Comparison of ENCODE assay signal across 20 cellular contexts in the genomic region with DNA sequence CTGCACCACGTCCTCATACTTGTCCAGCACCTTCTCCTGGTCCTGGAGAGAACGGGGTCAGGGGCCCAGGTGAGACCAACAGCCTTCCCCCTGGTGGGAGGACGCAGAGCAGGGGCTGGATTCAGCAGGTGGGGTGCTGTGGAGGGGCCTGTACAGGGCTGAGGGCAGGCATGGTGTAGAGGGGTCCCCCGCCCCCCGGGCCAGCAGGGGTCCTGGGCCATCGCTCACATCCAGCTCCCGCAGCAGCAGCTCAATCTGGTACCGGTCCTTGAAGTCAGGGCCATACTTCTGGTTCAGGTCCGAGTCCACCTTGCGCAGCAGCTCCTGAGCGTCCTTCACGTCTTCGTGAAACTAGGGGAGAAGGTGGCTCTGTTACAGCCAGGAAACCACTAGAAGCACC. TPM values are rescaled to one million over a fixed set of nuclear protein-coding genes. Genes with fewer than 3 reads are reported as not detected.
DNase-seq lines count a peak whose midpoint lies in the region; ATAC-seq and TF ChIP-seq lines count a peak whose summit lies in the region.
"Had no signal": no experiment of that assay in that cellular context is flagged by ENCODE, and none has a peak within 500 bp of the region (broad histone marks: within the 10 kb centered on the region; RNA-seq: fewer than 3 reads in every experiment).

No MANE protein-coding gene starts in this region.

- intact Hi-C loops in Calu3 (cut with micrococcal nuclease; ENCODE audit: unreplicated experiment) (no loop called here), lower lobe of right lung (cut with DNase I) (no loop called here)

- H3K27me3 Mint-ChIP-seq in Calu3 (ENCODE audit: unreplicated experiment): no peaks in the 10 kb centered on the region
- H3K27me3 Mint-ChIP-seq in naive thymus-derived CD8-positive, alpha-beta T cell: peaks cover 0 to 3% (median 0%) of the 10 kb centered on the region in 5 donors
- H3K27me3 Mint-ChIP-seq: CD4-positive, CD25-positive, alpha-beta regulatory T cell had no signal

- H3K36me3 ChIP-seq in H7 (replicated peaks; ENCODE audit: control insufficient read depth, insufficient read depth, low read length): peaks cover 20% of the 10 kb centered on the region
- H3K36me3 ChIP-seq in lower lobe of right lung: peaks cover 89% of the 10 kb centered on the region
- H3K36me3 ChIP-seq: BE2C had no signal

- no peak overlapping the region for H3K27ac ChIP-seq in lower lobe of right lung
- H3K27ac ChIP-seq: BLaER1 had no signal

- BruUV-seq in Calu3 (replicated peaks; lab: Mats Ljungman, UMichigan): no TSS peak

- no peak overlapping the region for H3K4me3 Mint-ChIP-seq in Calu3 (ENCODE audit: low read depth, unreplicated experiment)
- no peak overlapping the region for H3K4me3 Mint-ChIP-seq in naive thymus-derived CD8-positive, alpha-beta T cell
- H3K4me3 Mint-ChIP-seq: CD14-positive monocyte; CD4-positive, alpha-beta memory T cell; CD4-positive, CD25-positive, alpha-beta regulatory T cell; CD8-positive, alpha-beta memory T cell had no signal

- TF ChIP-seq CTCF in Calu3 (IDR thresholded peaks at IDR 0.05; ENCODE audit: unreplicated experiment) (no peak), lower lobe of right lung (IDR thresholded peaks at IDR 0.05) (no peak), omental fat pad (IDR thresholded peaks at IDR 0.05) (no peak)

- POLR2A ChIA-PET in naive thymus-derived CD8-positive, alpha-beta T cell (lab: Charles Lee): no interaction called here

- ATAC-seq in lower lobe of right lung: no peak
- peak; percentile 42 for ATAC-seq in omental fat pad (ENCODE audit: low FRiP score)
- no peak for ATAC-seq in naive thymus-derived CD8-positive, alpha-beta T cell

- peak overlapping the region; percentile 58 for H3K27ac Mint-ChIP-seq in Calu3 (ENCODE audit: unreplicated experiment)
- no peak overlapping the region for H3K27ac Mint-ChIP-seq in naive thymus-derived CD8-positive, alpha-beta T cell
- H3K27ac Mint-ChIP-seq: CD14-positive monocyte; CD4-positive, alpha-beta memory T cell; CD4-positive, CD25-positive, alpha-beta regulatory T cell; CD8-positive, alpha-beta memory T cell had no signal

- H3K9me3 ChIP-seq in lower lobe of right lung: no peaks in the 10 kb centered on the region
- H3K9me3 ChIP-seq: BE2C, BLaER1 had no signal

- H3K27me3 ChIP-seq in H7 (ENCODE audit: control insufficient read depth, insufficient read depth, low read length) (no peaks in the 10 kb centered on the region), lower lobe of right lung (ENCODE audit: low read depth) (no peaks in the 10 kb centered on the region)
- H3K27me3 ChIP-seq: BE2C, BLaER1 had no signal

- DNase-seq in Calu3 (no peak), H7 (peak; percentile 60), lower lobe of right lung (peak; percentile 25), omental fat pad (ENCODE audit: low spot score) (no peak), cerebellar cortex (ENCODE audit: low spot score) (no peak), T1000 (lab: John Stamatoyannopoulos, UW) (no peak), NCI-H82 treated with DMSO at 0.1 percent for 48 hours (lab: John Stamatoyannopoulos, UW; ENCODE audit: unreplicated experiment) (no peak)
- no peak for DNase-seq in naive thymus-derived CD8-positive, alpha-beta T cell
- DNase-seq: 8988T; ACHN; C1 segment of cervical spinal cord; CD4-positive, alpha-beta memory T cell; CD4-positive, CD25-positive, alpha-beta regulatory T cell; CD8-positive, alpha-beta memory T cell; COR-L47; DMS79 treated with DMSO at 0.1 percent for 48 hours; GF-D8 had no signal

- no peaks in the 10 kb centered on the region for H3K4me1 ChIP-seq in lower lobe of right lung
- H3K4me1 ChIP-seq: BE2C had no signal

- no peaks in the 10 kb centered on the region for H3K4me1 Mint-ChIP-seq in Calu3 (ENCODE audit: low read depth, unreplicated experiment)
- peaks cover 0 to 2% (median 0%) of the 10 kb centered on the region in 4 donors for H3K4me1 Mint-ChIP-seq in naive thymus-derived CD8-positive, alpha-beta T cell
- H3K4me1 Mint-ChIP-seq: CD4-positive, alpha-beta memory T cell; CD4-positive, CD25-positive, alpha-beta regulatory T cell; CD8-positive, alpha-beta memory T cell had no signal

- CTCF ChIA-PET in Calu3 (lab: Charles Lee): interaction anchor here (1.1 kb wide), 1 partner anchor 61 kb away, joined by 3 read pairs; no protein-coding TSS in a partner anchor

- H3K36me3 Mint-ChIP-seq in Calu3 (ENCODE audit: insufficient read depth, unreplicated experiment): peaks cover 77% of the 10 kb centered on the region
- H3K36me3 Mint-ChIP-seq in naive thymus-derived CD8-positive, alpha-beta T cell: no peaks in the 10 kb centered on the region
- H3K36me3 Mint-ChIP-seq: CD14-positive monocyte; CD4-positive, alpha-beta memory T cell; CD4-positive, CD25-positive, alpha-beta regulatory T cell; CD8-positive, alpha-beta memory T cell had no signal

- no peaks in the 10 kb centered on the region for H3K9me3 Mint-ChIP-seq in Calu3 (ENCODE audit: low read depth, unreplicated experiment)
- peaks cover 0 to 3% (median 0%) of the 10 kb centered on the region in 9 donors for H3K9me3 Mint-ChIP-seq in naive thymus-derived CD8-positive, alpha-beta T cell
- H3K9me3 Mint-ChIP-seq: CD8-positive, alpha-beta memory T cell had no signal

- H3K4me3 ChIP-seq in H7 (ENCODE audit: insufficient read depth, low read depth, low read length): no peak overlapping the region
- no peak overlapping the region for H3K4me3 ChIP-seq in lower lobe of right lung
- H3K4me3 ChIP-seq: BLaER1 had no signal

RNA-seq across cellular contexts. Expression of gene PPL, which starts 41.6 kb away (rescaled TPM):
- 75.0 and 104 TPM in 2 replicates for total RNA-seq in Calu3 (2022)
- total RNA-seq in H7 (2014; rRNA removed; shearing (Covaris generic)): 9.2 and 10.2 TPM in 2 replicates
- total RNA-seq in lower lobe of right lung: 60.5 TPM
- 10 to 100 TPM; 31.3 to 97.6 (median 59.5) TPM for total RNA-seq in omental fat pad
- total RNA-seq in naive thymus-derived CD8-positive, alpha-beta T cell: not detected
- under 1 TPM in 1 of 3 donors, not detected in 2; 0.48 TPM for polyA plus RNA-seq in naive thymus-derived CD8-positive, alpha-beta T cell
- total RNA-seq: CD4-positive, alpha-beta memory T cell; CD4-positive, CD25-positive, alpha-beta regulatory T cell; CD8-positive, alpha-beta memory T cell had no signal

RNA-seq across cellular contexts. Expression of gene UBN1, which starts 48.1 kb away (rescaled TPM):
- total RNA-seq in Calu3 (2022) (50.5 and 55.4 TPM in 2 replicates), lower lobe of right lung (36.1 TPM), omental fat pad (10 to 100 TPM; 32.8 to 67.5 (median 41.1) TPM)
- total RNA-seq in H7 (2014; rRNA removed; shearing (Covaris generic)): 32.8 and 36.7 TPM in 2 replicates
- total RNA-seq in naive thymus-derived CD8-positive, alpha-beta T cell: 10 to 100 TPM; 40.6 to 40.9 TPM
- polyA plus RNA-seq in naive thymus-derived CD8-positive, alpha-beta T cell: 10 to 100 TPM; 10.9 to 18.4 (median 14.2) TPM

RNA-seq across cellular contexts. Expression of gene GLYR1, which starts 48.3 kb away (rescaled TPM):
- total RNA-seq in Calu3 (2022) (158 and 159 TPM in 2 replicates), lower lobe of right lung (89.3 TPM), omental fat pad (10 to 100 TPM; 44.4 to 56.0 (median 52.0) TPM)
- total RNA-seq in H7 (2014; rRNA removed; shearing (Covaris generic)): 56.6 and 64.7 TPM in 2 replicates
- total RNA-seq in naive thymus-derived CD8-positive, alpha-beta T cell: 100 to 1,000 TPM; 111 to 112 TPM
- 10 to 100 TPM; 29.7 to 39.6 (median 38.1) TPM for polyA plus RNA-seq in naive thymus-derived CD8-positive, alpha-beta T cell

Comparison
In these comparisons a context has a peak if more than half of its experiments do, and no peak if none do; other contexts are left out.
1. DNase-seq: peak in H7 (single experiment) and lower lobe of right lung (single experiment); none in Calu3 (single experiment), omental fat pad (single experiment), cerebellar cortex (single experiment), naive thymus-derived CD8-positive, alpha-beta T cell (0 of 10), T1000 (single experiment) and NCI-H82 treated with DMSO at 0.1 percent for 48 hours (single experiment).
2. RNA of gene PPL, which starts 41.6 kb away (total RNA-seq): 31.3 to 97.6 TPM in omental fat pad, 75.0 to 104 TPM in Calu3, 60.5 TPM in lower lobe of right lung (single experiment) and 9.2 to 10.2 TPM in H7; not detected in naive thymus-derived CD8-positive, alpha-beta T cell; every median in the first group is over 10 times any median in the second.